ENCODE assay signal across 40 cellular contexts in the genomic region with DNA sequence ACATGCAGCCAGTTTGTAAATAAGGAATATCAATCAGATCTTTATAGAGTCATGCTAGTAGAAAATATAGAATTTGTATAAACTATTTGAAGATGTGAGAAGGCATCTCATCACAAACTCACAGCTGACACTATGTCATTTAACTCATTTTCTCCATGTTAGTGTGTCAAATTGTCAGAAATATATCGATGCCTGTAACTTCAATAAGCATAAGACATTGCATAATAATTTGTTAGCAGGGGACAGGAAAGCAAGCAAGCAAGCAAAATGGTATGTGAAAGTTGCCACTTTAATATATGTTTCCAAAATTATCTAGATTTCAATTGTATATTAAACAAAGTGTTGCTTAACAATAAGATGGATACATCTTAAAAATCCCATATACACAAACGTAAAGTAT.
"Had no signal": no experiment of that assay in that cellular context is flagged by ENCODE, and none has a peak within 500 bp of the region (broad histone marks: within the 10 kb centered on the region; RNA-seq: fewer than 3 reads in every experiment).

No MANE protein-coding gene starts in this region.

- H3K9me3 ChIP-seq: adrenal gland, ascending aorta, body of pancreas, breast epithelium had no signal

- H3K9me3 Mint-ChIP-seq: activated naive CD4-positive, alpha-beta T cell treated with anti-CD3 and anti-CD28 coated beads for 36 hours; activated naive CD4-positive, alpha-beta T cell treated with anti-CD3 and anti-CD28 coated beads, Interleukin-2, amount 10 ng/mL, durations not matched to agents 7 days and 5 days; activated naive CD4-positive, alpha-beta T cell treated with anti-CD3 and anti-CD28 coated beads, Interleukin-2, amount 50 U/mL, for 24 hours; activated naive CD4-positive, alpha-beta T cell treated with anti-CD3 and anti-CD28 coated beads, Interleukin-2, amount 50 U/mL, for 72 hours; activated naive CD8-positive, alpha-beta T cell treated with anti-CD3 and anti-CD28 coated beads for 36 hours; activated naive CD8-positive, alpha-beta T cell treated with anti-CD3 and anti-CD28 coated beads, Interleukin-2, amount 10 ng/mL, durations not matched to agents 7 days and 5 days; activated naive CD8-positive, alpha-beta T cell treated with anti-CD3 and anti-CD28 coated beads, Interleukin-2, amount 50 U/mL, for 24 hours; activated T-cell treated with anti-CD3 and anti-CD28 coated beads, Interleukin-2, amount 50 U/mL, for 24 hours; activated T-cell treated with anti-CD3 and anti-CD28 coated beads, Interleukin-2, amount 50 U/mL, for 4 hours; activated T-cell treated with anti-CD3 and anti-CD28 coated beads, Interleukin-2, amount 50 U/mL, for 72 hours; activated T-helper 1 cell treated with anti-CD3 and anti-CD28 coated beads, Interleukin-12 subunit alpha, Interleukin-12 subunit beta, Interleukin-2, Interleukin-4 antibody, amounts not matched to agents 30 ng/mL and 10 ng/mL and 1 ng/mL, durations not matched to agents 14 hours and 24 hours and 36 hours; activated T-helper 17 cell treated with anti-CD3 and anti-CD28 coated beads, Interleukin-2, amount 50 U/mL, for 72 hours; activated T-helper 2 cell treated with anti-CD3 and anti-CD28 coated beads, Interferon-gamma antibody, Interleukin-2, Interleukin-4, amounts not matched to agents 10 μg/mL and 5 μg/mL and 100 μg/mL, durations not matched to agents 14 hours and 24 hours and 36 hours; brain; central memory CD8-positive, alpha-beta T cell had no signal

- DNase-seq: activated effector memory CD4-positive, alpha-beta T cell treated with anti-CD3 and anti-CD28 coated beads, Interleukin-2, amount 50 U/mL, for 16 hours; activated effector memory CD4-positive, alpha-beta T cell treated with Interleukin-2 at 50 U/mL for 16 hours; activated gamma-delta T cell; activated gamma-delta T cell treated with Interleukin-2 at 50 U/mL for 16 hours; activated naive CD4-positive, alpha-beta T cell; activated naive CD4-positive, alpha-beta T cell treated with anti-CD3 and anti-CD28 coated beads for 36 hours; activated naive CD4-positive, alpha-beta T cell treated with anti-CD3 and anti-CD28 coated beads, Interleukin-2, amount 10 ng/mL, durations not matched to agents 7 days and 5 days; activated naive CD4-positive, alpha-beta T cell treated with anti-CD3 and anti-CD28 coated beads, Interleukin-2, amount 50 U/mL, for 16 hours; activated naive CD4-positive, alpha-beta T cell treated with Interleukin-2 at 50 U/mL for 16 hours; activated naive CD8-positive, alpha-beta T cell treated with anti-CD3 and anti-CD28 coated beads for 36 hours; activated naive CD8-positive, alpha-beta T cell treated with anti-CD3 and anti-CD28 coated beads, Interleukin-2, amount 10 ng/mL, durations not matched to agents 7 days and 5 days; activated naive CD8-positive, alpha-beta T cell treated with anti-CD3 and anti-CD28 coated beads, Interleukin-2, amount 50 U/mL, for 24 hours; activated T-cell treated with anti-CD3 and anti-CD28 coated beads, Interleukin-2, amount 50 U/mL, for 1 hour; activated T-cell treated with anti-CD3 and anti-CD28 coated beads, Interleukin-2, amount 50 U/mL, for 24 hours; activated T-cell treated with anti-CD3 and anti-CD28 coated beads, Interleukin-2, amount 50 U/mL, for 4 hours; activated T-cell treated with anti-CD3 and anti-CD28 coated beads, Interleukin-2, amount 50 U/mL, for 48 hours; activated T-cell treated with anti-CD3 and anti-CD28 coated beads, Interleukin-2, amount 50 U/mL, for 72 hours; adrenal gland; amniotic stem cell; amygdala; anterior cingulate cortex; aorta; body of pancreas; caudate nucleus; central memory CD4-positive, alpha-beta T cell; cerebellar nuclear complex had no signal

- H3K4me3 ChIP-seq: adrenal gland, ascending aorta, body of pancreas, breast epithelium, cardiac muscle cell had no signal

- ATAC-seq: activated naive CD4-positive, alpha-beta T cell treated with anti-CD3 and anti-CD28 coated beads, Interleukin-2, amount 50 U/mL, for 72 hours; activated naive CD8-positive, alpha-beta T cell treated with anti-CD3 and anti-CD28 coated beads, Interleukin-2, amount 50 U/mL, for 24 hours; activated T-cell treated with anti-CD3 and anti-CD28 coated beads, Interleukin-2, amount 50 U/mL, for 4 hours; activated T-cell treated with anti-CD3 and anti-CD28 coated beads, Interleukin-2, amount 50 U/mL, for 72 hours; activated T-helper 17 cell treated with anti-CD3 and anti-CD28 coated beads, Interleukin-2, amount 50 U/mL, for 72 hours; body of pancreas had no signal

- H3K27ac Mint-ChIP-seq: activated naive CD4-positive, alpha-beta T cell treated with anti-CD3 and anti-CD28 coated beads for 36 hours; activated naive CD4-positive, alpha-beta T cell treated with anti-CD3 and anti-CD28 coated beads, Interleukin-2, amount 10 ng/mL, durations not matched to agents 7 days and 5 days; activated naive CD4-positive, alpha-beta T cell treated with anti-CD3 and anti-CD28 coated beads, Interleukin-2, amount 50 U/mL, for 24 hours; activated naive CD4-positive, alpha-beta T cell treated with anti-CD3 and anti-CD28 coated beads, Interleukin-2, amount 50 U/mL, for 72 hours; activated naive CD8-positive, alpha-beta T cell; activated naive CD8-positive, alpha-beta T cell treated with anti-CD3 and anti-CD28 coated beads for 36 hours; activated naive CD8-positive, alpha-beta T cell treated with anti-CD3 and anti-CD28 coated beads, Interleukin-2, amount 10 ng/mL, durations not matched to agents 7 days and 5 days; activated naive CD8-positive, alpha-beta T cell treated with anti-CD3 and anti-CD28 coated beads, Interleukin-2, amount 50 U/mL, for 24 hours; activated T-cell treated with anti-CD3 and anti-CD28 coated beads, Interleukin-2, amount 50 U/mL, for 24 hours; activated T-cell treated with anti-CD3 and anti-CD28 coated beads, Interleukin-2, amount 50 U/mL, for 72 hours; activated T-helper 1 cell treated with anti-CD3 and anti-CD28 coated beads, Interleukin-12 subunit alpha, Interleukin-12 subunit beta, Interleukin-2, Interleukin-4 antibody, amounts not matched to agents 30 ng/mL and 10 ng/mL and 1 ng/mL, durations not matched to agents 14 hours and 24 hours and 36 hours; activated T-helper 17 cell treated with anti-CD3 and anti-CD28 coated beads, Interleukin-2, amount 50 U/mL, for 72 hours; activated T-helper 2 cell treated with anti-CD3 and anti-CD28 coated beads, Interferon-gamma antibody, Interleukin-2, Interleukin-4, amounts not matched to agents 10 μg/mL and 5 μg/mL and 100 μg/mL, durations not matched to agents 14 hours and 24 hours and 36 hours; brain had no signal

- FAIRE-seq: astrocyte, bronchial epithelial cell had no signal

- H3K27ac ChIP-seq: adrenal gland, ascending aorta, body of pancreas, brain microvascular endothelial cell, breast epithelium, cardiac muscle cell had no signal

- H3K4me1 Mint-ChIP-seq: activated naive CD4-positive, alpha-beta T cell treated with anti-CD3 and anti-CD28 coated beads, Interleukin-2, amount 10 ng/mL, durations not matched to agents 7 days and 5 days; activated naive CD4-positive, alpha-beta T cell treated with anti-CD3 and anti-CD28 coated beads, Interleukin-2, amount 50 U/mL, for 24 hours; activated naive CD8-positive, alpha-beta T cell treated with anti-CD3 and anti-CD28 coated beads for 36 hours; activated naive CD8-positive, alpha-beta T cell treated with anti-CD3 and anti-CD28 coated beads, Interleukin-2, amount 10 ng/mL, durations not matched to agents 7 days and 5 days; activated naive CD8-positive, alpha-beta T cell treated with anti-CD3 and anti-CD28 coated beads, Interleukin-2, amount 50 U/mL, for 24 hours; activated T-helper 17 cell treated with anti-CD3 and anti-CD28 coated beads, Interleukin-2, amount 50 U/mL, for 72 hours; central memory CD8-positive, alpha-beta T cell had no signal

- H3K36me3 Mint-ChIP-seq: activated naive CD4-positive, alpha-beta T cell treated with anti-CD3 and anti-CD28 coated beads, Interleukin-2, amount 10 ng/mL, durations not matched to agents 7 days and 5 days; activated naive CD4-positive, alpha-beta T cell treated with anti-CD3 and anti-CD28 coated beads, Interleukin-2, amount 50 U/mL, for 24 hours; activated naive CD4-positive, alpha-beta T cell treated with anti-CD3 and anti-CD28 coated beads, Interleukin-2, amount 50 U/mL, for 72 hours; activated naive CD8-positive, alpha-beta T cell; activated naive CD8-positive, alpha-beta T cell treated with anti-CD3 and anti-CD28 coated beads for 36 hours; activated naive CD8-positive, alpha-beta T cell treated with anti-CD3 and anti-CD28 coated beads, Interleukin-2, amount 10 ng/mL, durations not matched to agents 7 days and 5 days; brain had no signal

- H3K27me3 Mint-ChIP-seq: activated naive CD4-positive, alpha-beta T cell treated with anti-CD3 and anti-CD28 coated beads, Interleukin-2, amount 10 ng/mL, durations not matched to agents 7 days and 5 days; activated naive CD8-positive, alpha-beta T cell treated with anti-CD3 and anti-CD28 coated beads, Interleukin-2, amount 10 ng/mL, durations not matched to agents 7 days and 5 days had no signal

- H3K27me3 ChIP-seq: ascending aorta, body of pancreas, brain microvascular endothelial cell, breast epithelium, cardiac muscle cell had no signal

- H3K4me3 Mint-ChIP-seq: activated naive CD4-positive, alpha-beta T cell treated with anti-CD3 and anti-CD28 coated beads for 36 hours; activated naive CD4-positive, alpha-beta T cell treated with anti-CD3 and anti-CD28 coated beads, Interleukin-2, amount 10 ng/mL, durations not matched to agents 7 days and 5 days; activated naive CD4-positive, alpha-beta T cell treated with anti-CD3 and anti-CD28 coated beads, Interleukin-2, amount 50 U/mL, for 24 hours; activated naive CD8-positive, alpha-beta T cell; activated naive CD8-positive, alpha-beta T cell treated with anti-CD3 and anti-CD28 coated beads for 36 hours; activated naive CD8-positive, alpha-beta T cell treated with anti-CD3 and anti-CD28 coated beads, Interleukin-2, amount 10 ng/mL, durations not matched to agents 7 days and 5 days; activated naive CD8-positive, alpha-beta T cell treated with anti-CD3 and anti-CD28 coated beads, Interleukin-2, amount 50 U/mL, for 24 hours; activated T-cell treated with anti-CD3 and anti-CD28 coated beads, Interleukin-2, amount 50 U/mL, for 24 hours; activated T-cell treated with anti-CD3 and anti-CD28 coated beads, Interleukin-2, amount 50 U/mL, for 4 hours; activated T-cell treated with anti-CD3 and anti-CD28 coated beads, Interleukin-2, amount 50 U/mL, for 72 hours; activated T-helper 1 cell treated with anti-CD3 and anti-CD28 coated beads, Interleukin-12 subunit alpha, Interleukin-12 subunit beta, Interleukin-2, Interleukin-4 antibody, amounts not matched to agents 30 ng/mL and 10 ng/mL and 1 ng/mL, durations not matched to agents 14 hours and 24 hours and 36 hours; activated T-helper 17 cell treated with anti-CD3 and anti-CD28 coated beads, Interleukin-2, amount 50 U/mL, for 72 hours; brain; central memory CD8-positive, alpha-beta T cell had no signal

- H3K4me1 ChIP-seq: adrenal gland, ascending aorta, body of pancreas, breast epithelium had no signal

- H3K36me3 ChIP-seq: adrenal gland, ascending aorta, brain microvascular endothelial cell, breast epithelium, cardiac muscle cell had no signal
